ENCODE assay signal across 9 cellular contexts in the genomic region with DNA sequence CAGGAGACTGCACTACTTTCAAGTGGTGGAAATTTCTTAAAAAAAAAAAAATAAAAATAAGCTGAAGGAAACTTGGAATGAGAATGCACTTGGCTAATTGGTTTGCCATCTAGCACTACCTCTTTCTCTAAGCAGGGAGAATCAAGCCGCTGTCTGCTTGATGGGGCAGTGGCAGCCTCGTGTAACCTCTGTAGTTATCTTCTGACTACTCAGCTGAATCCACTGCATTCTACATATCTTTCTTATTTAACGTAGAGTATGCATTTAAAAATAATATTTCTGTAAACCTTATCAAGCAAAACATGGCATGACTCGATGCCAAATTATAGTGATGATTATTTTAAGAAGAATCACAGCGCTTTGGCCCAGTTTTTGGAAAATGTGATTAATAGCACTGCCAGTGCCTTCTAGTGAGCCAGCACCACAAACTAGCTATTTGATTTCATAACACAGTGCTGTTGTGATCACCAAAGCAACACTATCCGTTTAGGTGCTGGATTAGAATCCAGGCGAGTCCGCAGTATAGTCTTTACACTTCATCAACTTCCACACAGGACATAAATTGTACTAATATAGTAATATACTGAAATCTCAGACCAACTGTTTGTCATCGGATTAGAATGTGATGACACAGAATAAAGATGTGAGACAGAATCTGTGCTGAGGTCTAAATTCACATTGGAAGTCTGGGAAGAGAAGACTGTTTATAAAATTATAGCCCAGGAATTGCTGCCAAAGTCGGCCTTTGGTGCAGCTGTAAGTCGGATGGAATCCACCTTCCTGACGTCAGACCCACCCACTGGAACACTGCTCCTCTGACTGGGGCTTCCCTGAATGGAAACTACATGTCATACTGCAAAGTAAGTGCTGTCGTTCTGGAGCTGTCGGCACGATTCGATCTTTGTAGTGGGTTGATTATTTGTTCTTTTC.
A peak's percentile ranks its signal among the peaks of the same experiment; 100 is the strongest.
DNase-seq lines count a peak whose midpoint lies in the region; ATAC-seq and TF ChIP-seq lines count a peak whose summit lies in the region.
"Had no signal": no experiment of that assay in that cellular context is flagged by ENCODE, and none has a peak within 500 bp of the region (broad histone marks: within the 10 kb centered on the region; RNA-seq: fewer than 3 reads in every experiment).

No MANE protein-coding gene starts in this region.

- no peak overlapping the region for H3T11ph ChIP-seq in H9 (ENCODE audit: low read length)

- no peak overlapping the region for H3K18ac ChIP-seq in H9 (ENCODE audit: insufficient read length, low read depth, low read length)

- H3K23ac ChIP-seq in H9 (ENCODE audit: insufficient read length, low read depth, low read length): no peak overlapping the region

- TF ChIP-seq POLR2A in thyroid gland (IDR thresholded peaks at IDR 0.05): no peak

- H3K27ac ChIP-seq in thyroid gland (peak overlapping the region in 1 of 3 donors; percentile 7), H9 (ENCODE audit: insufficient read length, low read depth, low read length) (no peak overlapping the region)

- no peak overlapping the region for H4K91ac ChIP-seq in H9 (ENCODE audit: insufficient read length, low read depth, low read length)

- no peaks in the 10 kb centered on the region for H3K79me1 ChIP-seq in H9 (ENCODE audit: insufficient read depth, low read depth, low read length, poor library complexity, severe bottlenecking)

- no peak overlapping the region for H2BK12ac ChIP-seq in H9 (ENCODE audit: insufficient read length, low read depth, low read length)

- H3K27me3 ChIP-seq in thyroid gland: no peaks in the 10 kb centered on the region
- H3K27me3 ChIP-seq in H9 (ENCODE audit: insufficient read depth, low read length): no peaks in the 10 kb centered on the region; the same call in 1 of the 2 replicates

- H2AK5ac ChIP-seq in H9 (ENCODE audit: insufficient read length, low read length): no peak overlapping the region

- no peaks in the 10 kb centered on the region for H3K23me2 ChIP-seq in H9 (ENCODE audit: insufficient read length, low read depth, low read length, poor library complexity, severe bottlenecking)

- no peak overlapping the region for H4K5ac ChIP-seq in H9 (ENCODE audit: insufficient read length, low read depth, low read length)

- no peak overlapping the region for H4K8ac ChIP-seq in H9 (replicated peaks; ENCODE audit: insufficient read length, low read depth, low read length)

- H3K27ac Mint-ChIP-seq in H9: no peak overlapping the region

- H2BK5ac ChIP-seq in H9 (ENCODE audit: insufficient read length, low read length): no peak overlapping the region

- H2BK20ac ChIP-seq in H9 (ENCODE audit: low read depth, low read length, poor library complexity, severe bottlenecking): no peak overlapping the region

- H2BK15ac ChIP-seq in H9 (ENCODE audit: low read depth, low read length): no peak overlapping the region

- no peak overlapping the region for H2AFZ ChIP-seq in H9 (ENCODE audit: low read length)

- H3K4me3 ChIP-seq in thyroid gland (replicated peaks in 1 of 3): no peak overlapping the region

- WGBS in thyroid gland, 2 donors: 68 to 70% methylated on average over 16 of the region's 16 CpGs
- WGBS in H9 (ENCODE audit: extremely low coverage, insufficient read length, low lambda C conversion rate): no CpG with 5 or more reads among the region's 16 CpGs

- H3K27me3 Mint-ChIP-seq in H9 (ENCODE audit: low read depth): no peaks in the 10 kb centered on the region

- DNase-seq in cerebellum (ENCODE audit: low spot score): peak; percentile 35
- peak; percentile 33 to 68 for DNase-seq in left colon
- peak; percentile 3 to 6 for DNase-seq in thyroid gland
- DNase-seq in DMS114 treated with DMSO at 0.1 percent for 48 hours (lab: John Stamatoyannopoulos, UW; ENCODE audit: unreplicated experiment): no peak
- DNase-seq in H9: no peak
- DNase-seq in NCI-H128 (lab: John Stamatoyannopoulos, UW; ENCODE audit: unreplicated experiment): no peak
- DNase-seq: activated CD4-positive, alpha-beta T cell treated with anti-CD3 and anti-CD28 coated beads, Interleukin-2, amount 50 U/mL, for 1 hour had no signal

- H3K9me3 ChIP-seq in thyroid gland (no peaks in the 10 kb centered on the region), H9 (ENCODE audit: control insufficient read depth, low read depth, low read length) (no peaks in the 10 kb centered on the region)

- H3K4me1 ChIP-seq in thyroid gland (no peaks in the 10 kb centered on the region), H9 (ENCODE audit: insufficient read depth, low read length) (no peaks in the 10 kb centered on the region)

- TF ChIP-seq CTCF in thyroid gland (IDR thresholded peaks at IDR 0.05) (no peak), H9 (conservative IDR thresholded peaks at IDR 0.05) (no peak)

- no peak overlapping the region for H3K4me2 ChIP-seq in H9 (ENCODE audit: insufficient read depth, insufficient read length, low read length)

- no peak overlapping the region for H3K4me3 Mint-ChIP-seq in H9

- no peak overlapping the region for H2BK120ac ChIP-seq in H9 (ENCODE audit: low read depth, low read length, poor library complexity, severe bottlenecking)

- H3K36me3 ChIP-seq in thyroid gland: no peaks in the 10 kb centered on the region

- H3K4ac ChIP-seq in H9 (ENCODE audit: low read depth, low read length): no peak overlapping the region

- no peak for ATAC-seq in left colon
- no peak for ATAC-seq in HG02623 (IDR thresholded peaks at IDR 0.05; ENCODE audit: unreplicated experiment)

- no peak overlapping the region for H3K56ac ChIP-seq in H9 (ENCODE audit: insufficient read length, low read depth, low read length)

- no peaks in the 10 kb centered on the region for H3K36me3 Mint-ChIP-seq in H9 (ENCODE audit: insufficient read depth in 1 of 3, low read depth in 3 of 3)

- H3K79me2 ChIP-seq in H9 (ENCODE audit: insufficient read depth, low read length): no peaks in the 10 kb centered on the region

- H3K4me1 Mint-ChIP-seq in H9: no peaks in the 10 kb centered on the region

- intact Hi-C loops in left colon (cut with DNase I, micrococcal nuclease): no loop called here
- intact Hi-C loops in thyroid gland (cut with DNase I): no loop called here

- H3K9ac ChIP-seq in H9 (ENCODE audit: extremely low read depth, insufficient read length, low read length): no peak overlapping the region

- peak; percentile 79 for TF ChIP-seq EP300 in Ishikawa (IDR thresholded peaks at IDR 0.05; ENCODE audit: borderline replicate concordance)

- H3K9me3 Mint-ChIP-seq in H9: no peaks in the 10 kb centered on the region; a peak in 1 of 5 replicates

- no peak for TF ChIP-seq RAD21 in Ishikawa (IDR thresholded peaks at IDR 0.05; ENCODE audit: low read depth)

- H4K20me1 ChIP-seq in H9 (ENCODE audit: control insufficient read depth, insufficient read depth, insufficient read length): no peaks in the 10 kb centered on the region

- H3K14ac ChIP-seq in H9 (ENCODE audit: insufficient read depth, low read length): no peak overlapping the region

TF ChIP-seq in Ishikawa, 13 proteins besides CTCF, POLR2A, EP300 and RAD21:
- TF ChIP-seq, protein P1, sequence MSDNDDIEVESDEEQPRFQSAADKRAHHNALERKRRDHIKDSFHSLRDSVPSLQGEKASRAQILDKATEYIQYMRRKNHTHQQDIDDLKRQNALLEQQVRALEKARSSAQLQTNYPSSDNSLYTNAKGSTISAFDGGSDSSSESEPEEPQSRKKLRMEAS (IDR thresholded peaks at IDR 0.05): no peak
- TF ChIP-seq CREB1 (IDR thresholded peaks at IDR 0.05; ENCODE audit: low read depth) (peak; percentile 50; the same call in 1 of the 2 replicates), CEBPB (IDR thresholded peaks at IDR 0.05) (no peak), TCF12 (IDR thresholded peaks at IDR 0.05; ENCODE audit: low read depth) (peak; percentile 75), NFIC (IDR thresholded peaks at IDR 0.05) (peak; percentile 54), FOXM1 (IDR thresholded peaks at IDR 0.05; ENCODE audit: borderline replicate concordance, low read depth) (peak; percentile 43; the same call in 1 of the 2 replicates), EGR1 (IDR thresholded peaks at IDR 0.05) (no peak), TEAD4 (IDR thresholded peaks at IDR 0.05) (peak; percentile 68), TAF1 (IDR thresholded peaks at IDR 0.05; ENCODE audit: low read depth) (no peak)
- TF ChIP-seq, protein P2, sequence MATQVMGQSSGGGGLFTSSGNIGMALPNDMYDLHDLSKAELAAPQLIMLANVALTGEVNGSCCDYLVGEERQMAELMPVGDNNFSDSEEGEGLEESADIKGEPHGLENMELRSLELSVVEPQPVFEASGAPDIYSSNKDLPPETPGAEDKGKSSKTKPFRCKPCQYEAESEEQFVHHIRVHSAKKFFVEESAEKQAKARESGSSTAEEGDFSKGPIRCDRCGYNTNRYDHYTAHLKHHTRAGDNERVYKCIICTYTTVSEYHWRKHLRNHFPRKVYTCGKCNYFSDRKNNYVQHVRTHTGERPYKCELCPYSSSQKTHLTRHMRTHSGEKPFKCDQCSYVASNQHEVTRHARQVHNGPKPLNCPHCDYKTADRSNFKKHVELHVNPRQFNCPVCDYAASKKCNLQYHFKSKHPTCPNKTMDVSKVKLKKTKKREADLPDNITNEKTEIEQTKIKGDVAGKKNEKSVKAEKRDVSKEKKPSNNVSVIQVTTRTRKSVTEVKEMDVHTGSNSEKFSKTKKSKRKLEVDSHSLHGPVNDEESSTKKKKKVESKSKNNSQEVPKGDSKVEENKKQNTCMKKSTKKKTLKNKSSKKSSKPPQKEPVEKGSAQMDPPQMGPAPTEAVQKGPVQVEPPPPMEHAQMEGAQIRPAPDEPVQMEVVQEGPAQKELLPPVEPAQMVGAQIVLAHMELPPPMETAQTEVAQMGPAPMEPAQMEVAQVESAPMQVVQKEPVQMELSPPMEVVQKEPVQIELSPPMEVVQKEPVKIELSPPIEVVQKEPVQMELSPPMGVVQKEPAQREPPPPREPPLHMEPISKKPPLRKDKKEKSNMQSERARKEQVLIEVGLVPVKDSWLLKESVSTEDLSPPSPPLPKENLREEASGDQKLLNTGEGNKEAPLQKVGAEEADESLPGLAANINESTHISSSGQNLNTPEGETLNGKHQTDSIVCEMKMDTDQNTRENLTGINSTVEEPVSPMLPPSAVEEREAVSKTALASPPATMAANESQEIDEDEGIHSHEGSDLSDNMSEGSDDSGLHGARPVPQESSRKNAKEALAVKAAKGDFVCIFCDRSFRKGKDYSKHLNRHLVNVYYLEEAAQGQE (IDR thresholded peaks at IDR 0.05; ENCODE audit: low read depth): no peak
- TF ChIP-seq, protein P3, sequence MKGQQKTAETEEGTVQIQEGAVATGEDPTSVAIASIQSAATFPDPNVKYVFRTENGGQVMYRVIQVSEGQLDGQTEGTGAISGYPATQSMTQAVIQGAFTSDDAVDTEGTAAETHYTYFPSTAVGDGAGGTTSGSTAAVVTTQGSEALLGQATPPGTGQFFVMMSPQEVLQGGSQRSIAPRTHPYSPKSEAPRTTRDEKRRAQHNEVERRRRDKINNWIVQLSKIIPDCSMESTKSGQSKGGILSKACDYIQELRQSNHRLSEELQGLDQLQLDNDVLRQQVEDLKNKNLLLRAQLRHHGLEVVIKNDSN (IDR thresholded peaks at IDR 0.05): no peak

Comparison
In these comparisons a context has a peak if more than half of its experiments do, and no peak if none do; other contexts are left out.
1. DNase-seq: peak in cerebellum (single experiment), left colon (2 of 2) and thyroid gland (2 of 2); none in DMS114 treated with DMSO at 0.1 percent for 48 hours (single experiment), H9 (single experiment) and NCI-H128 (single experiment).